27 cellular contexts compared by ENCODE assay signal in genomic region chr9:131298341-131298740, GRCh38. TPM values are rescaled to one million over a fixed set of nuclear protein-coding genes. Genes with fewer than 3 reads are reported as not detected.
DNase-seq lines count a peak whose midpoint lies in the region; ATAC-seq and TF ChIP-seq lines count a peak whose summit lies in the region.
"Had no signal": no experiment of that assay in that cellular context is flagged by ENCODE, and none has a peak within 500 bp of the region (broad histone marks: within the 10 kb centered on the region; RNA-seq: fewer than 3 reads in every experiment).

No MANE protein-coding gene starts in this region.

- POLR2A ChIA-PET in WTC11 (lab: Charles Lee): no interaction called here

- CTCF ChIA-PET in WTC11 (lab: Charles Lee): interaction anchor here (3.6 kb wide), 1 partner anchor 38 kb away, joined by 12 read pairs; no protein-coding TSS in a partner anchor

- peaks cover 78% of the 10 kb centered on the region for H3K4me1 ChIP-seq in BLaER1
- H3K4me1 ChIP-seq in right cardiac atrium (ENCODE audit: control insufficient read depth, insufficient read depth, low read length): peaks cover 11% of the 10 kb centered on the region
- H3K4me1 ChIP-seq in psoas muscle: peaks cover 58% of the 10 kb centered on the region
- H3K4me1 ChIP-seq: A549 had no signal

- DNase-seq in WTC11 (ENCODE audit: low spot score) (no peak), right cardiac atrium (peak in 2 of 3 donors; percentile 13 to 46), psoas muscle (peak in 1 of 2 donors; percentile 43), NCI-H526 treated with DMSO at 0.1 percent for 48 hours (lab: John Stamatoyannopoulos, UW) (no peak), MV-4-11 (lab: John Stamatoyannopoulos, UW) (no peak)
- DNase-seq in activated CD8-positive, alpha-beta memory T cell treated with anti-CD3 and anti-CD28 coated beads, Interleukin-2, amount 50 U/mL, for 4 hours: no peak
- DNase-seq: AML-193; CD8-positive, alpha-beta memory T cell; DMS 273 treated with DMSO at 0.1 percent for 48 hours; DMS79; EL; GDM1; Karpas-422; NCI-H1105; NCI-H1436 treated with DMSO at 0.1 percent for 48 hours; NCI-H187 treated with DMSO at 0.1 percent for 48 hours; NCI-H446 treated with DMSO at 0.1 percent for 48 hours; NCI-H526; PC-9; SHP77 had no signal

- H3K27ac ChIP-seq in BLaER1 (peak overlapping the region; percentile 54; the same call in 1 of the 2 replicates), right cardiac atrium (ENCODE audit: low read length) (peak overlapping the region; percentile 74), psoas muscle (peak overlapping the region; percentile 91)
- H3K27ac ChIP-seq: A549, C4-2B, PC-9 had no signal

- peak overlapping the region; percentile 30; the same call in 1 of the 2 replicates for H3K27ac Mint-ChIP-seq in WTC11

- H4K20me1 ChIP-seq in BLaER1: peaks cover 59% of the 10 kb centered on the region

- H3K9me3 Mint-ChIP-seq in WTC11: no peaks in the 10 kb centered on the region
- H3K9me3 Mint-ChIP-seq: CD8-positive, alpha-beta memory T cell had no signal

- intact Hi-C loops in right cardiac atrium (cut with DNase I): no loop called here
- intact Hi-C loops in psoas muscle (cut with DNase I): loop anchor here in 1 of 2 donors (5.0 kb wide), 1 partner anchor 34 kb away; no protein-coding TSS in a partner anchor

- H3K4me1 Mint-ChIP-seq in WTC11: no peaks in the 10 kb centered on the region
- H3K4me1 Mint-ChIP-seq: CD8-positive, alpha-beta memory T cell had no signal

- no peak overlapping the region for H3K4me3 Mint-ChIP-seq in WTC11
- H3K4me3 Mint-ChIP-seq: CD8-positive, alpha-beta memory T cell had no signal

- WGBS in right cardiac atrium: 71% methylated on average over 5 of the region's 5 CpGs
- WGBS in psoas muscle, 3 donors: 41 to 58% (median 44%) methylated on average over 4 to 5 of the region's 5 CpGs

- H3K4me2 ChIP-seq in BLaER1: peak overlapping the region; percentile 83
- H3K4me2 ChIP-seq: A549, PC-9 had no signal

- ATAC-seq in WTC11: no peak
- ATAC-seq in right cardiac atrium: peak; percentile 2 to 3
- ATAC-seq in psoas muscle: peak in 2 of 4 donors; percentile 4 to 7
- ATAC-seq in HG03135 (IDR thresholded peaks at IDR 0.05; ENCODE audit: unreplicated experiment): no peak
- ATAC-seq: A549, GM12878, HCT116 had no signal

- no peaks in the 10 kb centered on the region for H3K36me3 Mint-ChIP-seq in WTC11
- H3K36me3 Mint-ChIP-seq: CD8-positive, alpha-beta memory T cell had no signal

- no peak overlapping the region for H3K4me3 ChIP-seq in BLaER1
- no peak overlapping the region for H3K4me3 ChIP-seq in right cardiac atrium (ENCODE audit: low read length)
- no peak overlapping the region for H3K4me3 ChIP-seq in psoas muscle
- H3K4me3 ChIP-seq: A549, GM12878, PC-9 had no signal

- TF ChIP-seq CTCF in WTC11 (IDR thresholded peaks at IDR 0.05): no peak
- TF ChIP-seq CTCF in psoas muscle (IDR thresholded peaks at IDR 0.05): no peak

- H3K27me3 ChIP-seq in BLaER1 (no peaks in the 10 kb centered on the region), right cardiac atrium (ENCODE audit: control insufficient read depth, insufficient read depth) (no peaks in the 10 kb centered on the region), psoas muscle (ENCODE audit: insufficient read depth in 3 of 3, low read length in 2 of 3) (no peaks in the 10 kb centered on the region)

- peak overlapping the region; percentile 39; the same call in 1 of the 2 replicates for H3K9ac ChIP-seq in BLaER1

- no peaks in the 10 kb centered on the region for H3K27me3 Mint-ChIP-seq in WTC11 (ENCODE audit: low read depth)
- H3K27me3 Mint-ChIP-seq: CD8-positive, alpha-beta memory T cell had no signal

- H3K9me3 ChIP-seq in BLaER1 (no peaks in the 10 kb centered on the region), right cardiac atrium (ENCODE audit: control insufficient read depth, low read length) (no peaks in the 10 kb centered on the region), psoas muscle (no peaks in the 10 kb centered on the region)
- H3K9me3 ChIP-seq: A549 had no signal

- no peaks in the 10 kb centered on the region for H3K36me3 ChIP-seq in BLaER1
- H3K36me3 ChIP-seq in psoas muscle (ENCODE audit: insufficient read depth in 1 of 2, low read depth in 1 of 2): peaks cover 0 to 22% of the 10 kb centered on the region in 2 donors

TF ChIP-seq in WTC11, 78 proteins besides CTCF, POLR2A, EP300 and RAD21:
- TF ChIP-seq FOXP1 (CRISPR knock-in tag; IDR thresholded peaks at IDR 0.05; ENCODE audit: borderline replicate concordance) (no peak), ZBTB21 (CRISPR knock-in tag; IDR thresholded peaks at IDR 0.05; ENCODE audit: borderline replicate concordance) (no peak), TEAD1 (CRISPR knock-in tag; IDR thresholded peaks at IDR 0.05) (no peak), ZNF512 (CRISPR knock-in tag; IDR thresholded peaks at IDR 0.05; ENCODE audit: borderline replicate concordance) (no peak)
TF ChIP-seq in WTC11: peak in this region for 0.

RNA-seq across cellular contexts. Expression of gene PLPP7, which starts 8.8 kb away (rescaled TPM):
- total RNA-seq in WTC11 (2021): 4.2 to 4.9 TPM (median 4.7 TPM) in 3 replicates
- total RNA-seq in right cardiac atrium: 100 to 1,000 TPM in 3 of 4 donors, 10 to 100 TPM in 1; 96.3 to 126 (median 106) TPM
- 160 TPM for polyA plus RNA-seq in right cardiac atrium
- total RNA-seq in psoas muscle: 100 to 1,000 TPM in 2 of 4 donors, 10 to 100 TPM in 2; 31.0 to 131 (median 94.5) TPM
- 100 to 1,000 TPM in 1 of 3 donors, 10 to 100 TPM in 2; 19.4 to 156 (median 90.5) TPM for polyA plus RNA-seq in psoas muscle
- total RNA-seq: CD8-positive, alpha-beta memory T cell; HT-29; PC-9 had no signal
- polyA plus RNA-seq: CD8-positive, alpha-beta memory T cell had no signal

RNA-seq across cellular contexts. Expression of gene FAM78A, which starts 22.0 kb away (rescaled TPM):
- total RNA-seq in WTC11 (2021) (3.0 to 3.5 TPM (median 3.4 TPM) in 3 replicates), right cardiac atrium (10 to 100 TPM; 37.9 to 63.8 (median 53.9) TPM), psoas muscle (10 to 100 TPM in 3 of 4 donors, 1 to 10 TPM in 1; 6.1 to 17.6 (median 14.2) TPM)
- polyA plus RNA-seq in right cardiac atrium (50.7 TPM), psoas muscle (10 to 100 TPM in 1 of 3 donors, 1 to 10 TPM in 2; 4.3 to 11.5 (median 5.3) TPM)

Comparison
In these comparisons a context has a peak if more than half of its experiments do, and no peak if none do; other contexts are left out.
1. ATAC-seq: peak in right cardiac atrium (2 of 2); none in WTC11 (single experiment) and HG03135 (single experiment).
2. DNase-seq: peak in right cardiac atrium (2 of 3); none in WTC11 (single experiment), NCI-H526 treated with DMSO at 0.1 percent for 48 hours (single experiment), activated CD8-positive, alpha-beta memory T cell treated with anti-CD3 and anti-CD28 coated beads, Interleukin-2, amount 50 U/mL, for 4 hours (single experiment) and MV-4-11 (single experiment).
3. Peak in every context shown above with its lines, with median percentiles within 50 percentile points of each other: H3K27ac ChIP-seq.